8 cellular contexts compared by ENCODE assay signal in the genomic region with DNA sequence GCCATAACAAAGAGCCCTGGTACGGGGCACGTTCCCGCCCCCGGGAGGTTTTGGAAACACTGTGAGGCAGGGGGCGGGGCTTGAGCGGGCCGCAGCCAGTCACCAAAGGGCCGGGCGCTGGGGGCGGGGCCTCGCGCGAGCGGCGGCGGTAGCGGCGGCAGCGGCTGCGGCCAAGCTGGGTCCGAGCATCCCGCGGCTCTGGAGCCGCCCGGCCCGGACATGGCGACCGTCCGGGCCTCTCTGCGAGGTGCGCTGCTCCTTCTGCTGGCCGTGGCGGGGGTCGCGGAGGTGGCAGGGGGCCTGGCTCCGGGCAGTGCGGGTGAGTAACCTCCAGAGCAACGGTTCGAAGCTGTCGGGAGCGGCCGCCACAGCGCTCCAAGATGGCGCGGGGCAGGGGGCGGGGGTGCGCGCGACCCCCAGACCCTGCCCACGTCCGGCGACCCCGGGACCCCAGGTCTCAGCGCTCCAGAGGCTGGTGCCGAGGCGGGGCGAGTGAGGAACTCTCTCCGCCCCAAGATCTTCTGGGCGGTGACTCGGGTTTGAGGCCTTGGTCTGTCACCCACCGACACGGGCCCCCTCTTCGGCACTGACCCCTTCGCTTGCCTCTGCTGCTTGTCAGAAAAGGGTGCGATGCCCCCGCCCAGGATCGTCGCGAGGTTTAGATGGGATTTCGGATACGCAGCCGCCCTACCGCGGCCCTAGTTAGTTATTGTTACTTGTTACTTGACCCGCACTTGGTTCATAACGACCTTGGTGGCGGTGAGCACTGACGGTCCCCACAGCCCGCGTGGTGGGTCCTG. TPM values are rescaled to one million over a fixed set of nuclear protein-coding genes. Genes with fewer than 3 reads are reported as not detected.
DNase-seq lines count a peak whose midpoint lies in the region; ATAC-seq and TF ChIP-seq lines count a peak whose summit lies in the region.

A gene with protein sequence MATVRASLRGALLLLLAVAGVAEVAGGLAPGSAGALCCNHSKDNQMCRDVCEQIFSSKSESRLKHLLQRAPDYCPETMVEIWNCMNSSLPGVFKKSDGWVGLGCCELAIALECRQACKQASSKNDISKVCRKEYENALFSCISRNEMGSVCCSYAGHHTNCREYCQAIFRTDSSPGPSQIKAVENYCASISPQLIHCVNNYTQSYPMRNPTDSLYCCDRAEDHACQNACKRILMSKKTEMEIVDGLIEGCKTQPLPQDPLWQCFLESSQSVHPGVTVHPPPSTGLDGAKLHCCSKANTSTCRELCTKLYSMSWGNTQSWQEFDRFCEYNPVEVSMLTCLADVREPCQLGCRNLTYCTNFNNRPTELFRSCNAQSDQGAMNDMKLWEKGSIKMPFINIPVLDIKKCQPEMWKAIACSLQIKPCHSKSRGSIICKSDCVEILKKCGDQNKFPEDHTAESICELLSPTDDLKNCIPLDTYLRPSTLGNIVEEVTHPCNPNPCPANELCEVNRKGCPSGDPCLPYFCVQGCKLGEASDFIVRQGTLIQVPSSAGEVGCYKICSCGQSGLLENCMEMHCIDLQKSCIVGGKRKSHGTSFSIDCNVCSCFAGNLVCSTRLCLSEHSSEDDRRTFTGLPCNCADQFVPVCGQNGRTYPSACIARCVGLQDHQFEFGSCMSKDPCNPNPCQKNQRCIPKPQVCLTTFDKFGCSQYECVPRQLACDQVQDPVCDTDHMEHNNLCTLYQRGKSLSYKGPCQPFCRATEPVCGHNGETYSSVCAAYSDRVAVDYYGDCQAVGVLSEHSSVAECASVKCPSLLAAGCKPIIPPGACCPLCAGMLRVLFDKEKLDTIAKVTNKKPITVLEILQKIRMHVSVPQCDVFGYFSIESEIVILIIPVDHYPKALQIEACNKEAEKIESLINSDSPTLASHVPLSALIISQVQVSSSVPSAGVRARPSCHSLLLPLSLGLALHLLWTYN (plus strand): TSS at position 134 of the 800 bp plus-strand sequence. CDS start 86 bp downstream, at position 220.

- H3K36me3 ChIP-seq in endodermal cell (ENCODE audit: control insufficient read depth, insufficient read depth, low read length) = no peaks in the 10 kb centered on the region
- H3K36me3 ChIP-seq in mesendoderm (ENCODE audit: control insufficient read depth, insufficient read depth, low read length) = no peaks in the 10 kb centered on the region

- no peak within 1 kb of the TSS for H4K8ac ChIP-seq in mesendoderm (ENCODE audit: low read depth, low read length)

- peak within 1 kb of the TSS; percentile 24 for H2BK120ac ChIP-seq in mesendoderm (ENCODE audit: low read depth, low read length)

- no peaks in the 10 kb centered on the region for H3K27me3 Mint-ChIP-seq in endodermal cell (ENCODE audit: insufficient read depth)

- TF ChIP-seq CTCF in endodermal cell (conservative IDR thresholded peaks at IDR 0.05) = no peak

- H3K27me3 ChIP-seq in endodermal cell (ENCODE audit: control insufficient read depth, insufficient read depth, low read length, poor library complexity, severe bottlenecking) (no peaks in the 10 kb centered on the region), mesendoderm (ENCODE audit: insufficient read depth, low read length, poor library complexity) (no peaks in the 10 kb centered on the region)

- TF ChIP-seq POLR2A in GM19099 (IDR thresholded peaks at IDR 0.05; ENCODE audit: extremely low read depth, insufficient read length, low read depth) = peak; percentile 62

- H3K56ac ChIP-seq in mesendoderm (ENCODE audit: low read length) = peak within 1 kb of the TSS; percentile 93

- H2BK15ac ChIP-seq in mesendoderm (replicated peaks; ENCODE audit: low read depth) = no peak within 1 kb of the TSS

- H3K4me2 ChIP-seq in mesendoderm (ENCODE audit: low read length) = peak within 1 kb of the TSS; percentile 98

- DNase-seq in AG20443 (ENCODE audit: low spot score) = peak; percentile 97
- DNase-seq in NCI-H774 (lab: John Stamatoyannopoulos, UW) = peak; percentile 76
- DNase-seq in activated CD8-positive, alpha-beta memory T cell treated with anti-CD3 and anti-CD28 coated beads, Interleukin-2, amount 50 U/mL, for 1 hour (ENCODE audit: extremely low read depth) = peak; percentile 61
- peak; percentile 97 for DNase-seq in endodermal cell
- DNase-seq in mesendoderm = peak; percentile 92
- peak; percentile 80 for DNase-seq in stimulated activated CD8-positive, alpha-beta memory T cell treated with anti-CD3 and anti-CD28 coated beads, Interleukin-12 subunit alpha, Interleukin-12 subunit beta, amount 100 ng/mL, for 24 hours (ENCODE audit: extremely low read depth)

- H3K4me1 ChIP-seq in endodermal cell (ENCODE audit: control insufficient read depth, insufficient read depth, low read length) = peaks cover 6% of the 10 kb centered on the region
- peaks cover 7% of the 10 kb centered on the region for H3K4me1 ChIP-seq in mesendoderm (ENCODE audit: control insufficient read depth, low read depth, low read length)

- H3K79me1 ChIP-seq in mesendoderm (ENCODE audit: low read length) = peaks cover 3% of the 10 kb centered on the region

- no peaks in the 10 kb centered on the region for H3K79me2 ChIP-seq in mesendoderm (ENCODE audit: control insufficient read depth, insufficient read depth, low read length)

- no peaks in the 10 kb centered on the region for H3K36me3 Mint-ChIP-seq in endodermal cell (ENCODE audit: low read depth)

- peak within 1 kb of the TSS; percentile 89 for H3K27ac Mint-ChIP-seq in endodermal cell

- peak within 1 kb of the TSS; percentile 70 for H3K4me3 Mint-ChIP-seq in endodermal cell

- no peak within 1 kb of the TSS for H3K4ac ChIP-seq in mesendoderm (ENCODE audit: low read depth, low read length)

- peak within 1 kb of the TSS; percentile 78 for H3K27ac ChIP-seq in endodermal cell (ENCODE audit: low read depth, low read length)
- H3K27ac ChIP-seq in mesendoderm (ENCODE audit: low read depth, low read length) = peak within 1 kb of the TSS; percentile 68

- no peaks in the 10 kb centered on the region for H3K9me3 Mint-ChIP-seq in endodermal cell

- peak within 1 kb of the TSS; percentile 23 for H2BK5ac ChIP-seq in mesendoderm (ENCODE audit: low read length)

- H3K9ac ChIP-seq in endodermal cell (ENCODE audit: extremely low read depth, low read length, poor library complexity, severe bottlenecking) = peak within 1 kb of the TSS; percentile 59
- H3K9ac ChIP-seq in mesendoderm (ENCODE audit: low read length) = peak within 1 kb of the TSS; percentile 87

- H3K4me3 ChIP-seq in endodermal cell (ENCODE audit: low read length) (peak within 1 kb of the TSS; percentile 92), mesendoderm (ENCODE audit: low read length) (peak within 1 kb of the TSS; percentile 77)

- H3K4me1 Mint-ChIP-seq in endodermal cell = peaks cover 20% of the 10 kb centered on the region

- H3K18ac ChIP-seq in mesendoderm (ENCODE audit: low read length) = peak within 1 kb of the TSS; percentile 69

- H3K9me3 ChIP-seq in endodermal cell (ENCODE audit: control insufficient read depth, low read length) = no peaks in the 10 kb centered on the region

- H2AK5ac ChIP-seq in mesendoderm (ENCODE audit: low read length) = no peak within 1 kb of the TSS

- H3K23ac ChIP-seq in mesendoderm (ENCODE audit: low read length) = peak within 1 kb of the TSS; percentile 91

- ATAC-seq in HG03442 (IDR thresholded peaks at IDR 0.05; ENCODE audit: unreplicated experiment) = peak; percentile 81

- WGBS in endodermal cell (ENCODE audit: insufficient coverage in 1 of 2, insufficient read length in 1 of 2), 2 experiments = 0% methylated on average over 31 to 80 of the region's 80 CpGs
- WGBS in mesendoderm (ENCODE audit: extremely low coverage, insufficient coverage, low lambda C conversion rate) = no CpG with 5 or more reads among the region's 80 CpGs

- H4K5ac ChIP-seq in mesendoderm (ENCODE audit: low read length) = no peak within 1 kb of the TSS

RNA-seq across cellular contexts. Expression of the gene that starts here (rescaled TPM):
- total RNA-seq in endodermal cell = 10 to 100 TPM; 11.5 to 16.1 TPM
- polyA plus RNA-seq in endodermal cell (2013, experiment 1 of 2) = 11.4 TPM
- polyA plus RNA-seq in endodermal cell (2013, experiment 2 of 2) = 12.3 TPM
- polyA plus RNA-seq in mesendoderm (2013, experiment 1 of 2) = 9.1 TPM
- polyA plus RNA-seq in mesendoderm (2013, experiment 2 of 2) = 8.9 TPM

Comparison
In these comparisons a context has a peak if more than half of its experiments do, and no peak if none do; other contexts are left out.
1. Peak in every context shown above with its lines: DNase-seq, ATAC-seq, H3K4me3 ChIP-seq and H3K27ac ChIP-seq.